Comparison of ENCODE assay signal across 10 cellular contexts in the genomic region with DNA sequence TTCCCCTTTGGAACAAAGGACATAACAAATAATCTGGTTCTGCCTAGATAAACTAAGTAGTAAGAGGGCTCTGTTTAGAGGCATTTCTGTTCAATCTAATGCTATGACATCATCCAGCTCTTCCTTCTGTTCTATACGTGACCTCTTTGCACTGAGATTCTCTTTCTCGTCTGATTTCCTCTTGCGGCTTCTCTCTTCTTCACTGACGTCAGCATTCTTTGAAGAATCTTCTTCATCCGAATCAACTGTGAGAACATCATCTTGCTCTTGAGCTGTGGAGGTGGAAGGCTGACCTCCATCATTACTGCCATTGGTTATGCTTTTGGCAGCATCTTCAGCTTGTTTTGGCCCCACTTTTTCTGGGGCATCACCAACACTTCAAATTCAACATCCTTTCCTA.
DNase-seq lines count a peak whose midpoint lies in the region; ATAC-seq and TF ChIP-seq lines count a peak whose summit lies in the region.
"Had no signal": no experiment of that assay in that cellular context is flagged by ENCODE, and none has a peak within 500 bp of the region (broad histone marks: within the 10 kb centered on the region; RNA-seq: fewer than 3 reads in every experiment).

No MANE protein-coding gene starts in this region.

- no peak overlapping the region for H4K8ac ChIP-seq in trophoblast cell (ENCODE audit: low read depth, low read length)

- H3K27ac ChIP-seq in adrenal gland (no peak overlapping the region), trophoblast cell (ENCODE audit: low read depth, low read length) (no peak overlapping the region)

- 76 to 85% (median 81%) methylated on average over 5 of the region's 5 CpGs for WGBS in adrenal gland, 4 donors
- no CpG with 5 or more reads among the region's 5 CpGs for WGBS in trophoblast cell (ENCODE audit: extremely low coverage, insufficient coverage, insufficient read length)

- H3K79me2 ChIP-seq in trophoblast cell (ENCODE audit: control insufficient read depth, insufficient read depth, low read length, poor library complexity): no peaks in the 10 kb centered on the region

- no peak overlapping the region for H2BK12ac ChIP-seq in trophoblast cell (ENCODE audit: low read length)

- H2BK120ac ChIP-seq in trophoblast cell (ENCODE audit: insufficient read depth, low read length, poor library complexity): no peak overlapping the region

- no peak overlapping the region for H2AK5ac ChIP-seq in trophoblast cell (ENCODE audit: low read length)

- H3K4me1 Mint-ChIP-seq in activated naive CD8-positive, alpha-beta T cell treated with anti-CD3 and anti-CD28 coated beads, Interleukin-2, amount 50 U/mL, for 24 hours: peaks cover 50% of the 10 kb centered on the region

- intact Hi-C loops in adrenal gland (cut with DNase I): no loop called here

- H3K9ac ChIP-seq in trophoblast cell (ENCODE audit: low read length): no peak overlapping the region

- no peaks in the 10 kb centered on the region for H3K27me3 Mint-ChIP-seq in activated naive CD8-positive, alpha-beta T cell treated with anti-CD3 and anti-CD28 coated beads, Interleukin-2, amount 50 U/mL, for 24 hours

- H3K4me1 ChIP-seq in adrenal gland (replicated peaks in 1 of 2) (peaks cover 3 to 7% of the 10 kb centered on the region in 2 donors), trophoblast cell (ENCODE audit: control insufficient read depth in 1 of 2, insufficient read depth in 2 of 2, low read length in 2 of 2) (no peaks in the 10 kb centered on the region)

- no peak for TF ChIP-seq POLR2A in GM18505 (IDR thresholded peaks at IDR 0.05; ENCODE audit: borderline replicate concordance, extremely low read depth, insufficient read depth, insufficient read length)
- TF ChIP-seq POLR2A in adrenal gland (IDR thresholded peaks at IDR 0.05): no peak

- H4K12ac ChIP-seq in trophoblast cell (ENCODE audit: low read depth, low read length): no peak overlapping the region

- H3K9me3 ChIP-seq in adrenal gland (replicated peaks in 1 of 3) (peaks cover 0 to 8% (median 0%) of the 10 kb centered on the region in 3 donors), trophoblast cell (ENCODE audit: insufficient read depth, low read depth, low read length) (no peaks in the 10 kb centered on the region)

- no peak overlapping the region for H3K14ac ChIP-seq in trophoblast cell (ENCODE audit: low read length)

- H3K4ac ChIP-seq in trophoblast cell (ENCODE audit: low read depth, low read length): no peak overlapping the region

- H3K27me3 ChIP-seq in adrenal gland: no peaks in the 10 kb centered on the region
- no peaks in the 10 kb centered on the region for H3K27me3 ChIP-seq in trophoblast cell (ENCODE audit: insufficient read depth, low read length)

- H3K18ac ChIP-seq in trophoblast cell (ENCODE audit: low read length): no peak overlapping the region

- H3K27ac Mint-ChIP-seq in activated naive CD8-positive, alpha-beta T cell treated with anti-CD3 and anti-CD28 coated beads, Interleukin-2, amount 50 U/mL, for 24 hours: peak overlapping the region; percentile 37

- no peak overlapping the region for H3K4me3 Mint-ChIP-seq in activated naive CD8-positive, alpha-beta T cell treated with anti-CD3 and anti-CD28 coated beads, Interleukin-2, amount 50 U/mL, for 24 hours

- H3K23ac ChIP-seq in trophoblast cell (ENCODE audit: low read length): no peak overlapping the region

- no peaks in the 10 kb centered on the region for H3K79me1 ChIP-seq in trophoblast cell (ENCODE audit: low read length)

- H3K4me2 ChIP-seq in trophoblast cell (ENCODE audit: low read length): no peak overlapping the region

- no peak for DNase-seq in activated naive CD8-positive, alpha-beta T cell treated with anti-CD3 and anti-CD28 coated beads, Interleukin-2, amount 50 U/mL, for 24 hours
- DNase-seq in adrenal gland (no peak), SHP77 treated with DMSO at 0.1 percent for 48 hours (lab: John Stamatoyannopoulos, UW) (no peak), trophoblast cell (no peak)
- DNase-seq: cerebellar nuclear complex, hypothalamus had no signal

- H3K36me3 ChIP-seq in adrenal gland (replicated peaks in 1 of 2) (no peaks in the 10 kb centered on the region), trophoblast cell (ENCODE audit: control insufficient read depth in 1 of 2, insufficient read depth in 2 of 2, low read length in 2 of 2) (no peaks in the 10 kb centered on the region)

- peaks cover 12% of the 10 kb centered on the region for H3K36me3 Mint-ChIP-seq in activated naive CD8-positive, alpha-beta T cell treated with anti-CD3 and anti-CD28 coated beads, Interleukin-2, amount 50 U/mL, for 24 hours (ENCODE audit: low read depth)

- H3K4me3 ChIP-seq in adrenal gland (no peak overlapping the region), trophoblast cell (ENCODE audit: low read depth, low read length) (no peak overlapping the region)

- peak; percentile 53 for ATAC-seq in GM18505 (IDR thresholded peaks at IDR 0.05; ENCODE audit: unreplicated experiment)
- peak; percentile 67 for ATAC-seq in GM21390 (IDR thresholded peaks at IDR 0.05; ENCODE audit: unreplicated experiment)
- ATAC-seq in HG03442 (IDR thresholded peaks at IDR 0.05; ENCODE audit: unreplicated experiment): peak; percentile 45
- ATAC-seq in activated naive CD8-positive, alpha-beta T cell treated with anti-CD3 and anti-CD28 coated beads, Interleukin-2, amount 50 U/mL, for 24 hours: peak; percentile 67
- no peak for ATAC-seq in HG03457 (IDR thresholded peaks at IDR 0.05; ENCODE audit: unreplicated experiment)

- H2AFZ ChIP-seq in trophoblast cell (ENCODE audit: insufficient read depth, low read length, poor library complexity): no peak overlapping the region

- no peak overlapping the region for H2BK5ac ChIP-seq in trophoblast cell (ENCODE audit: low read depth, low read length, poor library complexity)

- peaks cover 12% of the 10 kb centered on the region for H3K9me3 Mint-ChIP-seq in activated naive CD8-positive, alpha-beta T cell treated with anti-CD3 and anti-CD28 coated beads, Interleukin-2, amount 50 U/mL, for 24 hours

- no peak overlapping the region for H4K91ac ChIP-seq in trophoblast cell (ENCODE audit: low read depth, low read length)

- TF ChIP-seq CTCF in adrenal gland (IDR thresholded peaks at IDR 0.05): no peak
